ENCODE assay signal across 13 cellular contexts in genomic region chr6:18503187-18503586, GRCh38.
A peak's percentile ranks its signal among the peaks of the same experiment; 100 is the strongest.
DNase-seq lines count a peak whose midpoint lies in the region; ATAC-seq and TF ChIP-seq lines count a peak whose summit lies in the region.
"Had no signal": no experiment of that assay in that cellular context is flagged by ENCODE, and none has a peak within 500 bp of the region (broad histone marks: within the 10 kb centered on the region; RNA-seq: fewer than 3 reads in every experiment).

No MANE protein-coding gene starts in this region.

- no peaks in the 10 kb centered on the region for H3K36me3 ChIP-seq in mammary epithelial cell (ENCODE audit: insufficient read depth, low read length)
- no peaks in the 10 kb centered on the region for H3K36me3 ChIP-seq in right lobe of liver
- no peaks in the 10 kb centered on the region for H3K36me3 ChIP-seq in skeletal muscle tissue (ENCODE audit: control insufficient read depth in 3 of 3, insufficient read depth in 3 of 3, low read length in 3 of 3)
- H3K36me3 ChIP-seq: brain microvascular endothelial cell, heart left ventricle had no signal

- H3K27ac ChIP-seq in mammary epithelial cell (ENCODE audit: insufficient read depth, low read depth, low read length) = peak overlapping the region; percentile 66
- peak overlapping the region; percentile 61 to 78 (median 64) for H3K27ac ChIP-seq in right lobe of liver
- peak overlapping the region; percentile 61 for H3K27ac ChIP-seq in skeletal muscle tissue (ENCODE audit: low read depth, low read length)

- DNase-seq in Calu3 (no peak), mammary epithelial cell (no peak), right lobe of liver (no peak), RPMI8226 (no peak), mesothelial cell of epicardium (ENCODE audit: low spot score in 2 of 2, unreplicated experiment in 2 of 2) (no peak), NCI-H2227 treated with DMSO at 0.1 percent for 48 hours (lab: John Stamatoyannopoulos, UW) (no peak)
- no peak for DNase-seq in effector memory CD8-positive, alpha-beta T cell
- DNase-seq: activated CD8-positive, alpha-beta memory T cell treated with anti-CD3 and anti-CD28 coated beads for 24 hours; KG1; natural killer cell had no signal

- H3K4me1 ChIP-seq in mammary epithelial cell (ENCODE audit: insufficient read depth, low read length) = peaks cover 18% of the 10 kb centered on the region
- peaks cover 0 to 7% (median 3%) of the 10 kb centered on the region in 4 donors for H3K4me1 ChIP-seq in right lobe of liver
- peaks cover 3 to 6% (median 5%) of the 10 kb centered on the region in 3 donors for H3K4me1 ChIP-seq in skeletal muscle tissue (ENCODE audit: control insufficient read depth in 3 of 3, insufficient read depth in 3 of 3, low read length in 3 of 3)

- no peak for ATAC-seq in right lobe of liver
- ATAC-seq in effector memory CD8-positive, alpha-beta T cell (replicated peaks) = no peak

- no TSS peak for BruUV-seq in Calu3 (replicated peaks; lab: Mats Ljungman, UMichigan)
- BruUV-seq in mammary epithelial cell (replicated peaks; lab: Mats Ljungman, UMichigan) = no TSS peak

- TF ChIP-seq CTCF in Calu3 (IDR thresholded peaks at IDR 0.05; ENCODE audit: unreplicated experiment) = no peak
- no peak for TF ChIP-seq CTCF in mammary epithelial cell (conservative IDR thresholded peaks at IDR 0.05 in 1 of 2, IDR thresholded peaks at IDR 0.05 in 1 of 2; ENCODE audit: extremely low read depth in 1 of 2, insufficient read depth in 1 of 2, low read depth in 1 of 2, low read length in 2 of 2)
- TF ChIP-seq CTCF in right lobe of liver (IDR thresholded peaks at IDR 0.05) = no peak
- TF ChIP-seq CTCF in mesothelial cell of epicardium (IDR thresholded peaks at IDR 0.05; ENCODE audit: unreplicated experiment) = no peak

- dilution Hi-C loops in mammary epithelial cell (cut with HindIII; ENCODE audit: low sequenced_read_pairs) = no loop called here

- H4K20me1 ChIP-seq in mammary epithelial cell (ENCODE audit: insufficient read depth, low read length) = no peaks in the 10 kb centered on the region

- H3K36me3 Mint-ChIP-seq in Calu3 (ENCODE audit: insufficient read depth, unreplicated experiment) (peaks cover 10% of the 10 kb centered on the region), mesothelial cell of epicardium (no peaks in the 10 kb centered on the region)
- H3K36me3 Mint-ChIP-seq in effector memory CD8-positive, alpha-beta T cell (ENCODE audit: insufficient read depth) = no peaks in the 10 kb centered on the region
- H3K36me3 Mint-ChIP-seq: natural killer cell had no signal

- H3K9ac ChIP-seq in mammary epithelial cell (ENCODE audit: insufficient read depth, low read length) (no peak overlapping the region), skeletal muscle tissue (ENCODE audit: low read depth in 1 of 3, low read length in 3 of 3) (peak overlapping the region; percentile 46 to 83 (median 74))

- TF ChIP-seq POLR2A in right lobe of liver (IDR thresholded peaks at IDR 0.05) = no peak

- in situ Hi-C loops in mammary epithelial cell (cut with MboI; ENCODE audit: low sequenced_read_pairs in 2 of 2) = loop anchor here in 1 of 2 donors (10.0 kb wide), 1 partner anchor 178 kb away; no protein-coding TSS in a partner anchor

- peak overlapping the region; percentile 72 for H3K4me2 ChIP-seq in mammary epithelial cell (ENCODE audit: insufficient read depth, low read depth, low read length)

- intact Hi-C loops in Calu3 (cut with micrococcal nuclease; ENCODE audit: unreplicated experiment) = no loop called here
- intact Hi-C loops in mammary epithelial cell (cut with micrococcal nuclease) = loop anchor here (5.0 to 10.0 kb wide), 5 partner anchors 161 to 1348 kb away; partner anchors contain the start of genes KDM1B and TPMT
- intact Hi-C loops in right lobe of liver (cut with DNase I) = loop anchor here (5.0 kb wide), 1 partner anchor 176 kb away; no protein-coding TSS in a partner anchor

- H2AFZ ChIP-seq in mammary epithelial cell (ENCODE audit: low read depth, low read length) = peak overlapping the region; percentile 89

- H3K27me3 ChIP-seq in mammary epithelial cell (ENCODE audit: insufficient read depth, low read length) (no peaks in the 10 kb centered on the region), right lobe of liver (no peaks in the 10 kb centered on the region), skeletal muscle tissue (ENCODE audit: control insufficient read depth in 3 of 3, insufficient read depth in 3 of 3, low read length in 3 of 3) (no peaks in the 10 kb centered on the region)
- H3K27me3 ChIP-seq: brain microvascular endothelial cell, heart left ventricle had no signal

- H3K9me3 Mint-ChIP-seq in Calu3 (ENCODE audit: low read depth, unreplicated experiment) (peaks cover 3% of the 10 kb centered on the region), mesothelial cell of epicardium (no peaks in the 10 kb centered on the region)
- H3K9me3 Mint-ChIP-seq in effector memory CD8-positive, alpha-beta T cell = no peaks in the 10 kb centered on the region
- H3K9me3 Mint-ChIP-seq: natural killer cell had no signal

- H3K4me3 ChIP-seq in mammary epithelial cell (replicated peaks in 1 of 3; ENCODE audit: insufficient read depth in 1 of 3, low read depth in 2 of 3, low read length in 3 of 3) (no peak overlapping the region), right lobe of liver (peak overlapping the region in 2 of 3 donors; percentile 48 to 51), skeletal muscle tissue (ENCODE audit: low read length in 3 of 3) (peak overlapping the region; percentile 55 to 76 (median 72))

- CTCF ChIA-PET in Calu3 (lab: Charles Lee) (interaction anchor here (0.6 to 1.4 kb wide), 3 partner anchors 115 to 197 kb away, joined by 3 to 10 read pairs (median 5); no protein-coding TSS in a partner anchor), mammary epithelial cell (lab: Charles Lee; ENCODE audit: low non-redundant PET) (no interaction called here)

- H3K4me1 Mint-ChIP-seq in Calu3 (ENCODE audit: low read depth, unreplicated experiment) = peaks cover 49% of the 10 kb centered on the region
- peaks cover 0 to 4% of the 10 kb centered on the region in 2 donors for H3K4me1 Mint-ChIP-seq in effector memory CD8-positive, alpha-beta T cell (ENCODE audit: low read depth in 2 of 2)
- H3K4me1 Mint-ChIP-seq in mesothelial cell of epicardium = peaks cover 7% of the 10 kb centered on the region
- H3K4me1 Mint-ChIP-seq: natural killer cell had no signal

- peak overlapping the region; percentile 30 for H3K4me3 Mint-ChIP-seq in Calu3 (ENCODE audit: low read depth, unreplicated experiment)
- H3K4me3 Mint-ChIP-seq in effector memory CD8-positive, alpha-beta T cell = no peak overlapping the region
- no peak overlapping the region for H3K4me3 Mint-ChIP-seq in mesothelial cell of epicardium
- H3K4me3 Mint-ChIP-seq: natural killer cell had no signal

- no peaks in the 10 kb centered on the region for H3K27me3 Mint-ChIP-seq in Calu3 (ENCODE audit: unreplicated experiment)
- H3K27me3 Mint-ChIP-seq in effector memory CD8-positive, alpha-beta T cell = peaks cover 6 to 10% of the 10 kb centered on the region in 2 donors
- H3K27me3 Mint-ChIP-seq in mesothelial cell of epicardium (ENCODE audit: low read depth) = peaks cover 4% of the 10 kb centered on the region

- no peaks in the 10 kb centered on the region for H3K9me3 ChIP-seq in mammary epithelial cell (replicated peaks; ENCODE audit: insufficient read depth, low read length)
- no peaks in the 10 kb centered on the region for H3K9me3 ChIP-seq in right lobe of liver
- H3K9me3 ChIP-seq in skeletal muscle tissue (ENCODE audit: control insufficient read depth in 3 of 3, low read length in 3 of 3) = no peaks in the 10 kb centered on the region
- H3K9me3 ChIP-seq: heart left ventricle had no signal

- no peaks in the 10 kb centered on the region for H3K79me2 ChIP-seq in mammary epithelial cell (ENCODE audit: insufficient read depth, low read length)

- H3K27ac Mint-ChIP-seq in Calu3 (ENCODE audit: unreplicated experiment) (peak overlapping the region; percentile 20), mesothelial cell of epicardium (no peak overlapping the region)
- H3K27ac Mint-ChIP-seq in effector memory CD8-positive, alpha-beta T cell = no peak overlapping the region
- H3K27ac Mint-ChIP-seq: natural killer cell had no signal

Comparison
In these comparisons a context has a peak if more than half of its experiments do, and no peak if none do; other contexts are left out.
1. H3K4me3 ChIP-seq: peak in right lobe of liver (2 of 3) and skeletal muscle tissue (3 of 3); none in mammary epithelial cell (0 of 3).
2. Peak in every context shown above with its lines, with median percentiles within 50 percentile points of each other: H3K27ac ChIP-seq.